Comparison of ENCODE assay signal across 9 cellular contexts in genomic region chr3:133475245-133476010, GRCh38.
DNase-seq lines count a peak whose midpoint lies in the region; ATAC-seq lines count a peak whose summit lies in the region.
"Had no signal": no experiment of that assay in that cellular context is flagged by ENCODE, and none has a peak within 500 bp of the region (broad histone marks: within the 10 kb centered on the region; RNA-seq: fewer than 3 reads in every experiment).

No MANE protein-coding gene starts in this region.

- peak; percentile 76 for ATAC-seq in GM21786 (IDR thresholded peaks at IDR 0.05; ENCODE audit: unreplicated experiment)
- ATAC-seq in left lobe of liver = peak; percentile 91
- ATAC-seq: A549 had no signal

- no peaks in the 10 kb centered on the region for H3K27me3 ChIP-seq in effector memory CD4-positive, alpha-beta T cell (replicated peaks; ENCODE audit: control insufficient read depth, insufficient read depth, low read length, poor library complexity, severe bottlenecking)

- no peak overlapping the region for H3K27ac ChIP-seq in effector memory CD4-positive, alpha-beta T cell (ENCODE audit: insufficient read depth, low read length, poor library complexity, severe bottlenecking)
- H3K27ac ChIP-seq: A549 had no signal

- no peaks in the 10 kb centered on the region for H3K36me3 ChIP-seq in effector memory CD4-positive, alpha-beta T cell (ENCODE audit: control insufficient read depth, insufficient read depth, low read length)

- intact Hi-C loops in head of caudate nucleus (cut with DNase I) = no loop called here

- H3K4me1 ChIP-seq in effector memory CD4-positive, alpha-beta T cell (ENCODE audit: control insufficient read depth, insufficient read depth, low read length, poor library complexity, severe bottlenecking) = no peaks in the 10 kb centered on the region
- H3K4me1 ChIP-seq: A549 had no signal

- no peak overlapping the region for H3K4me3 ChIP-seq in effector memory CD4-positive, alpha-beta T cell (ENCODE audit: insufficient read depth, low read depth, low read length, poor library complexity, severe bottlenecking)
- H3K4me3 ChIP-seq: A549 had no signal

- DNase-seq in NCI-H1417 (lab: John Stamatoyannopoulos, UW) (peak in 2 of 3 experiments; percentile 42 to 85), NCI-H1417 treated with DMSO at 0.1 percent for 48 hours (lab: John Stamatoyannopoulos, UW) (no peak), NCI-H187 treated with DMSO at 0.1 percent for 48 hours (lab: John Stamatoyannopoulos, UW) (peak; percentile 74), left lobe of liver (ENCODE audit: low spot score) (peak; percentile 72), activated gamma-delta T cell (lab: John Stamatoyannopoulos, UW) (no peak), head of caudate nucleus (no peak)
- no peak for DNase-seq in effector memory CD4-positive, alpha-beta T cell

- no peaks in the 10 kb centered on the region for H3K9me3 ChIP-seq in effector memory CD4-positive, alpha-beta T cell (ENCODE audit: control insufficient read depth, low read length)
- H3K9me3 ChIP-seq: A549 had no signal

Comparison
In these comparisons a context has a peak if more than half of its experiments do, and no peak if none do; other contexts are left out.
1. DNase-seq: peak in NCI-H1417 (2 of 3), NCI-H187 treated with DMSO at 0.1 percent for 48 hours (single experiment) and left lobe of liver (single experiment); none in NCI-H1417 treated with DMSO at 0.1 percent for 48 hours (single experiment), activated gamma-delta T cell (single experiment), effector memory CD4-positive, alpha-beta T cell (0 of 3) and head of caudate nucleus (0 of 42).